ENCODE assay signal across 8 cellular contexts in genomic region chr19:19420570-19421301, GRCh38. TPM values are rescaled to one million over a fixed set of nuclear protein-coding genes. Genes with fewer than 3 reads are reported as not detected.
DNase-seq lines count a peak whose midpoint lies in the region; ATAC-seq, FAIRE-seq and TF ChIP-seq lines count a peak whose summit lies in the region.

No MANE protein-coding gene starts in this region.

- POLR2A ChIA-PET in activated CD8-positive, alpha-beta T cell treated with anti-CD3 and anti-CD28 coated beads, Interleukin-2, amount 10 ng/mL, durations not matched to agents 7 days and 5 days (lab: Charles Lee) = no interaction called here

- H3K4me1 ChIP-seq in CD4-positive, CD25-positive, alpha-beta regulatory T cell (ENCODE audit: control insufficient read depth, insufficient read depth, low read length, poor library complexity, severe bottlenecking) = peaks cover 65% of the 10 kb centered on the region
- H3K4me1 ChIP-seq in breast epithelium = no peaks in the 10 kb centered on the region

- no peaks in the 10 kb centered on the region for H3K36me3 ChIP-seq in CD4-positive, CD25-positive, alpha-beta regulatory T cell (ENCODE audit: control insufficient read depth, insufficient read depth, low read length)
- no peaks in the 10 kb centered on the region for H3K36me3 ChIP-seq in breast epithelium

- TF ChIP-seq POLR2A in breast epithelium (IDR thresholded peaks at IDR 0.05) = no peak

- H3K27ac ChIP-seq in CD4-positive, CD25-positive, alpha-beta regulatory T cell (ENCODE audit: insufficient read depth, low read length, poor library complexity, severe bottlenecking) = no peak overlapping the region
- H3K27ac ChIP-seq in breast epithelium = peak overlapping the region in 1 of 2 donors; percentile 5

- DNase-seq in CD4-positive, CD25-positive, alpha-beta regulatory T cell = no peak
- no peak for DNase-seq in GM19239 (ENCODE audit: insufficient read length, low spot score)
- no peak for DNase-seq in activated CD8-positive, alpha-beta T cell treated with anti-CD3 and anti-CD28 coated beads, Interleukin-2, amount 10 ng/mL, durations not matched to agents 7 days and 5 days
- DNase-seq in natural killer cell = peak; percentile 65
- no peak for DNase-seq in C1 segment of cervical spinal cord (lab: John Stamatoyannopoulos, UW)
- DNase-seq in breast epithelium (ENCODE audit: low spot score in 2 of 2) = no peak
- no peak for DNase-seq in left colon

- no peaks in the 10 kb centered on the region for H3K27me3 Mint-ChIP-seq in CD4-positive, CD25-positive, alpha-beta regulatory T cell
- no peaks in the 10 kb centered on the region for H3K27me3 Mint-ChIP-seq in activated CD8-positive, alpha-beta T cell treated with anti-CD3 and anti-CD28 coated beads, Interleukin-2, amount 10 ng/mL, durations not matched to agents 7 days and 5 days (ENCODE audit: low read depth)
- no peaks in the 10 kb centered on the region for H3K27me3 Mint-ChIP-seq in natural killer cell (ENCODE audit: low read depth in 2 of 2)

- H3K36me3 Mint-ChIP-seq in CD4-positive, CD25-positive, alpha-beta regulatory T cell = peaks cover 8% of the 10 kb centered on the region
- peaks cover 25% of the 10 kb centered on the region for H3K36me3 Mint-ChIP-seq in activated CD8-positive, alpha-beta T cell treated with anti-CD3 and anti-CD28 coated beads, Interleukin-2, amount 10 ng/mL, durations not matched to agents 7 days and 5 days (ENCODE audit: low read depth)
- no peaks in the 10 kb centered on the region for H3K36me3 Mint-ChIP-seq in natural killer cell

- intact Hi-C loops in natural killer cell (cut with micrococcal nuclease) = loop anchor here (1.0 to 5.0 kb wide), 3 partner anchors 14 to 41 kb away; no protein-coding TSS in a partner anchor
- intact Hi-C loops in breast epithelium (cut with DNase I; ENCODE audit: low total_unique reads) = no loop called here
- intact Hi-C loops in left colon (cut with DNase I, micrococcal nuclease) = no loop called here

- no peaks in the 10 kb centered on the region for H3K27me3 ChIP-seq in CD4-positive, CD25-positive, alpha-beta regulatory T cell (ENCODE audit: control insufficient read depth, insufficient read depth, low read length)
- H3K27me3 ChIP-seq in breast epithelium = no peaks in the 10 kb centered on the region

- H3K4me3 ChIP-seq in CD4-positive, CD25-positive, alpha-beta regulatory T cell (ENCODE audit: low read depth, low read length) = no peak overlapping the region
- no peak overlapping the region for H3K4me3 ChIP-seq in breast epithelium

- CTCF ChIA-PET in activated CD8-positive, alpha-beta T cell treated with anti-CD3 and anti-CD28 coated beads, Interleukin-2, amount 10 ng/mL, durations not matched to agents 7 days and 5 days (lab: Charles Lee) = no interaction called here

- no peaks in the 10 kb centered on the region for H3K9me3 Mint-ChIP-seq in CD4-positive, CD25-positive, alpha-beta regulatory T cell
- no peaks in the 10 kb centered on the region for H3K9me3 Mint-ChIP-seq in activated CD8-positive, alpha-beta T cell treated with anti-CD3 and anti-CD28 coated beads, Interleukin-2, amount 10 ng/mL, durations not matched to agents 7 days and 5 days (ENCODE audit: insufficient read depth)
- peaks cover 0 to 2% of the 10 kb centered on the region in 2 donors for H3K9me3 Mint-ChIP-seq in natural killer cell

- H3K4me1 Mint-ChIP-seq in CD4-positive, CD25-positive, alpha-beta regulatory T cell = peaks cover 9 to 90% (median 55%) of the 10 kb centered on the region in 4 donors
- peaks cover 54% of the 10 kb centered on the region for H3K4me1 Mint-ChIP-seq in activated CD8-positive, alpha-beta T cell treated with anti-CD3 and anti-CD28 coated beads, Interleukin-2, amount 10 ng/mL, durations not matched to agents 7 days and 5 days (ENCODE audit: low read depth)
- H3K4me1 Mint-ChIP-seq in natural killer cell = peaks cover 58 to 67% of the 10 kb centered on the region in 2 donors

- H3K27ac Mint-ChIP-seq in CD4-positive, CD25-positive, alpha-beta regulatory T cell = peak overlapping the region; percentile 75 to 91 (median 82)
- H3K27ac Mint-ChIP-seq in activated CD8-positive, alpha-beta T cell treated with anti-CD3 and anti-CD28 coated beads, Interleukin-2, amount 10 ng/mL, durations not matched to agents 7 days and 5 days = peak overlapping the region; percentile 57
- peak overlapping the region; percentile 88 to 94 for H3K27ac Mint-ChIP-seq in natural killer cell

- ATAC-seq in CD4-positive, CD25-positive, alpha-beta regulatory T cell (ENCODE audit: low read depth in 2 of 2) = no peak
- ATAC-seq in activated CD8-positive, alpha-beta T cell treated with anti-CD3 and anti-CD28 coated beads, Interleukin-2, amount 10 ng/mL, durations not matched to agents 7 days and 5 days = no peak
- peak; percentile 86 to 93 (median 91) for ATAC-seq in natural killer cell
- ATAC-seq in HG03095 (IDR thresholded peaks at IDR 0.05; ENCODE audit: unreplicated experiment) = no peak
- ATAC-seq in left colon = no peak

- H3K9me3 ChIP-seq in CD4-positive, CD25-positive, alpha-beta regulatory T cell (ENCODE audit: control insufficient read depth in 2 of 2, low read length in 2 of 2) = no peaks in the 10 kb centered on the region
- no peaks in the 10 kb centered on the region for H3K9me3 ChIP-seq in breast epithelium

- TF ChIP-seq CTCF in natural killer cell (IDR thresholded peaks at IDR 0.05) = no peak
- no peak for TF ChIP-seq CTCF in breast epithelium (IDR thresholded peaks at IDR 0.05)

- FAIRE-seq in GM19239 (lab: Jason Lieb, UNC) = peak; percentile 4

- H3K4me3 Mint-ChIP-seq in CD4-positive, CD25-positive, alpha-beta regulatory T cell = peak overlapping the region in 2 of 4 donors; percentile 46 to 64
- no peak overlapping the region for H3K4me3 Mint-ChIP-seq in activated CD8-positive, alpha-beta T cell treated with anti-CD3 and anti-CD28 coated beads, Interleukin-2, amount 10 ng/mL, durations not matched to agents 7 days and 5 days
- peak overlapping the region; percentile 82 for H3K4me3 Mint-ChIP-seq in natural killer cell

RNA-seq across cellular contexts. Expression of gene GATAD2A, which starts 15.3 kb away (rescaled TPM):
- 134 TPM for total RNA-seq in CD4-positive, CD25-positive, alpha-beta regulatory T cell
- polyA plus RNA-seq in CD4-positive, CD25-positive, alpha-beta regulatory T cell = 10 to 100 TPM in 1 of 4 donors, 1 to 10 TPM in 3; 8.1 to 13.9 (median 9.7) TPM
- 100 to 1,000 TPM; 180 TPM for total RNA-seq in activated CD8-positive, alpha-beta T cell treated with anti-CD3 and anti-CD28 coated beads, Interleukin-2, amount 10 ng/mL, durations not matched to agents 7 days and 5 days
- 100 to 1,000 TPM; 209 to 232 (median 230) TPM for total RNA-seq in natural killer cell
- 10 to 100 TPM; 29.1 to 38.7 (median 33.6) TPM for total RNA-seq in breast epithelium
- total RNA-seq in left colon = 100 to 1,000 TPM; 104 to 135 TPM

Comparison
In these comparisons a context has a peak if more than half of its experiments do, and no peak if none do; other contexts are left out.
1. ATAC-seq: peak in natural killer cell (3 of 3); none in CD4-positive, CD25-positive, alpha-beta regulatory T cell (0 of 2), activated CD8-positive, alpha-beta T cell treated with anti-CD3 and anti-CD28 coated beads, Interleukin-2, amount 10 ng/mL, durations not matched to agents 7 days and 5 days (single experiment), HG03095 (single experiment) and left colon (single experiment).
2. Peak in every context shown above with its lines, with median percentiles within 50 percentile points of each other: H3K27ac Mint-ChIP-seq.